8 cellular contexts compared by ENCODE assay signal in genomic region chr18:76528477-76529432, GRCh38. TPM values are rescaled to one million over a fixed set of nuclear protein-coding genes. Genes with fewer than 3 reads are reported as not detected.
DNase-seq lines count a peak whose midpoint lies in the region; ATAC-seq and TF ChIP-seq lines count a peak whose summit lies in the region.

No MANE protein-coding gene starts in this region.

- no peaks in the 10 kb centered on the region for H3K9me3 ChIP-seq in RWPE2 (ENCODE audit: severe bottlenecking)

- TF ChIP-seq CTCF in RWPE2 (IDR thresholded peaks at IDR 0.05; ENCODE audit: poor library complexity, severe bottlenecking) (peak; percentile 2), omental fat pad (IDR thresholded peaks at IDR 0.05) (no peak)

- H3K36me3 ChIP-seq in RWPE2 (ENCODE audit: low read depth) = no peaks in the 10 kb centered on the region

- peaks cover 4% of the 10 kb centered on the region for H3K4me1 ChIP-seq in RWPE2 (ENCODE audit: insufficient read depth, poor library complexity, severe bottlenecking)

- ATAC-seq in HG03095 (IDR thresholded peaks at IDR 0.05; ENCODE audit: unreplicated experiment) = peak; percentile 58
- ATAC-seq in RWPE2 (ENCODE audit: low read depth) = peak; percentile 70
- ATAC-seq in omental fat pad (ENCODE audit: low FRiP score) = peak; percentile 60
- ATAC-seq in HG02798 (IDR thresholded peaks at IDR 0.05; ENCODE audit: poor library complexity, unreplicated experiment) = no peak

- no peak overlapping the region for H3K4me3 ChIP-seq in RWPE2 (ENCODE audit: severe bottlenecking)

- H3K27me3 ChIP-seq in RWPE2 (ENCODE audit: insufficient read depth, poor library complexity, severe bottlenecking) = no peaks in the 10 kb centered on the region

- DNase-seq in GF-D8 (lab: John Stamatoyannopoulos, UW) (peak; percentile 92), RWPE2 (ENCODE audit: low spot score) (no peak), fibroblast of gingiva (ENCODE audit: low read depth) (peak; percentile 70), omental fat pad (ENCODE audit: low spot score) (no peak), caudate nucleus (lab: John Stamatoyannopoulos, UW) (no peak)
- no peak for DNase-seq in stimulated activated CD4-positive, alpha-beta T cell treated with anti-CD3 and anti-CD28 coated beads, Interleukin-4, amount 100 ng/mL, for 4 hours

- H3K27ac ChIP-seq in RWPE2 (ENCODE audit: poor library complexity, severe bottlenecking) (no peak overlapping the region), caudate nucleus (ENCODE audit: low read depth, low read length) (no peak overlapping the region)

RNA-seq across cellular contexts. Expression of gene ZNF516, which starts 33.7 kb away (rescaled TPM):
- total RNA-seq in omental fat pad = 10 to 100 TPM; 11.2 to 27.7 (median 16.6) TPM

Comparison
In these comparisons a context has a peak if more than half of its experiments do, and no peak if none do; other contexts are left out.
1. DNase-seq: peak in GF-D8 (single experiment) and fibroblast of gingiva (single experiment); none in RWPE2 (single experiment), omental fat pad (single experiment), caudate nucleus (0 of 61) and stimulated activated CD4-positive, alpha-beta T cell treated with anti-CD3 and anti-CD28 coated beads, Interleukin-4, amount 100 ng/mL, for 4 hours (0 of 2).